25 cellular contexts compared by ENCODE assay signal in the genomic region with DNA sequence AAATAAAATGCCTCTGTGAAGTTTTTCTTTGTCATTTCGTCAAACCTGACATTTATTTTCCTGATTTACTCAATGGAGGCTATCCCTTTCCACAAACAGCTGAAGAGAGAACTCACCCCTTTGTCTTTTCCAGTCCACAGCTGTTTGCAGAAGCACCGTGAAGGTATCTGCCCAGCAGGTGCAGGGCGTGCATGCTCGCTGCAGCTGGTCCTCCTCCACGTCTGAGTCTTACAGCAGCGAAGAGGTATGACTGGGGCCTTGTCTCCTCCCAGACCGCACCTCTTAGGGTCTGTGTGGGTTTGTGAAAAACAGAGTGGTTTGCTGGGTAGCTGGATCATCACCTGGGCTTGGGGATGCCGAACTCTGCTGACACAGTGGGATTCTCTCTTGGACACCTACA. TPM values are rescaled to one million over a fixed set of nuclear protein-coding genes. Genes with fewer than 3 reads are reported as not detected.
"Had no signal": no experiment of that assay in that cellular context is flagged by ENCODE, and none has a peak within 500 bp of the region (broad histone marks: within the 10 kb centered on the region; RNA-seq: fewer than 3 reads in every experiment).

No MANE protein-coding gene starts in this region.

- H3K9me3 Mint-ChIP-seq: activated naive CD4-positive, alpha-beta T cell treated with anti-CD3 and anti-CD28 coated beads for 36 hours; activated naive CD8-positive, alpha-beta T cell treated with anti-CD3 and anti-CD28 coated beads, Interleukin-2, amount 50 U/mL, for 24 hours; activated T-helper 2 cell treated with anti-CD3 and anti-CD28 coated beads, Interferon-gamma antibody, Interleukin-2, Interleukin-4, amounts not matched to agents 10 μg/mL and 5 μg/mL and 100 μg/mL, durations not matched to agents 14 hours and 24 hours and 36 hours; natural killer cell treated with Interleukin-12 subunit alpha and Interleukin-12 subunit beta and Interleukin-15 and Interleukin-18, amount 100 ng/mL, for 72 hours; stimulated activated naive B cell treated with anti-CD40 and anti-IgM and Interleukin-4, amounts not matched to agents 10 μg/mL and 1 μg/mL and 100 μg/mL, for 72 hours had no signal

- H3K27me3 ChIP-seq: breast epithelium, uterus had no signal

- H3K4me3 ChIP-seq: breast epithelium, esophagus squamous epithelium, skin epidermis, tibial artery, uterus had no signal

- DNase-seq: activated CD4-positive, alpha-beta T cell treated with anti-CD3 and anti-CD28 coated beads, Interleukin-2, amount 50 U/mL, for 48 hours; activated CD8-positive, alpha-beta memory T cell treated with anti-CD3 and anti-CD28 coated beads, Interleukin-2, amount 10 ng/mL, durations not matched to agents 7 days and 5 days; activated naive CD4-positive, alpha-beta T cell treated with anti-CD3 and anti-CD28 coated beads for 36 hours; activated naive CD8-positive, alpha-beta T cell treated with anti-CD3 and anti-CD28 coated beads, Interleukin-2, amount 50 U/mL, for 24 hours; activated T-cell treated with anti-CD3 and anti-CD28 coated beads, Interleukin-2, amount 50 U/mL, for 1 hour; aorta; cerebellar nuclear complex; effector CD8-positive, alpha-beta T cell; esophagus squamous epithelium; mesendoderm; posterior cingulate gyrus; stimulated activated CD4-positive, alpha-beta T cell treated with anti-CD3 and anti-CD28 coated beads, Interleukin-15, amount 100 ng/mL, for 24 hours; stimulated activated CD4-positive, alpha-beta T cell treated with anti-CD3 and anti-CD28 coated beads, Interleukin-4, amount 100 ng/mL, for 1 hour; stimulated activated naive B cell treated with anti-CD40 and anti-IgM and Interleukin-4, amounts not matched to agents 10 μg/mL and 1 μg/mL and 100 μg/mL, for 72 hours; tibial artery; uterus had no signal

- H3K4me1 Mint-ChIP-seq: stimulated activated naive B cell treated with anti-CD40 and anti-IgM and Interleukin-4, amounts not matched to agents 10 μg/mL and 1 μg/mL and 100 μg/mL, for 72 hours had no signal

- H3K27ac Mint-ChIP-seq: activated CD8-positive, alpha-beta memory T cell treated with anti-CD3 and anti-CD28 coated beads, Interleukin-2, amount 10 ng/mL, durations not matched to agents 7 days and 5 days; activated naive CD4-positive, alpha-beta T cell treated with anti-CD3 and anti-CD28 coated beads for 36 hours; activated naive CD8-positive, alpha-beta T cell treated with anti-CD3 and anti-CD28 coated beads, Interleukin-2, amount 50 U/mL, for 24 hours; activated T-helper 2 cell treated with anti-CD3 and anti-CD28 coated beads, Interferon-gamma antibody, Interleukin-2, Interleukin-4, amounts not matched to agents 10 μg/mL and 5 μg/mL and 100 μg/mL, durations not matched to agents 14 hours and 24 hours and 36 hours; natural killer cell treated with Interleukin-12 subunit alpha and Interleukin-12 subunit beta and Interleukin-15 and Interleukin-18, amount 100 ng/mL, for 72 hours; stimulated activated naive B cell treated with anti-CD40 and anti-IgM and Interleukin-4, amounts not matched to agents 10 μg/mL and 1 μg/mL and 100 μg/mL, for 72 hours had no signal

- H3K36me3 Mint-ChIP-seq: activated CD8-positive, alpha-beta memory T cell treated with anti-CD3 and anti-CD28 coated beads, Interleukin-2, amount 10 ng/mL, durations not matched to agents 7 days and 5 days; natural killer cell treated with Interleukin-12 subunit alpha and Interleukin-12 subunit beta and Interleukin-15 and Interleukin-18, amount 100 ng/mL, for 72 hours had no signal

- H3K9me3 ChIP-seq: breast epithelium, esophagus squamous epithelium, tibial artery, uterus had no signal

- H3K4me1 ChIP-seq: breast epithelium, esophagus squamous epithelium, tibial artery, uterus had no signal

- H3K36me3 ChIP-seq: breast epithelium, esophagus squamous epithelium, tibial artery, uterus had no signal

- H3K27ac ChIP-seq: breast epithelium, esophagus squamous epithelium, skin epidermis, tibial artery, uterus, VCaP had no signal

- H3K4me3 Mint-ChIP-seq: activated CD8-positive, alpha-beta memory T cell treated with anti-CD3 and anti-CD28 coated beads, Interleukin-2, amount 10 ng/mL, durations not matched to agents 7 days and 5 days; activated naive CD4-positive, alpha-beta T cell treated with anti-CD3 and anti-CD28 coated beads for 36 hours; activated naive CD8-positive, alpha-beta T cell treated with anti-CD3 and anti-CD28 coated beads, Interleukin-2, amount 50 U/mL, for 24 hours; natural killer cell treated with Interleukin-12 subunit alpha and Interleukin-12 subunit beta and Interleukin-15 and Interleukin-18, amount 100 ng/mL, for 72 hours; stimulated activated naive B cell treated with anti-CD40 and anti-IgM and Interleukin-4, amounts not matched to agents 10 μg/mL and 1 μg/mL and 100 μg/mL, for 72 hours had no signal

RNA-seq across cellular contexts. Expression of a gene that starts 9.7 kb away (rescaled TPM):
- total RNA-seq: activated CD8-positive, alpha-beta memory T cell treated with anti-CD3 and anti-CD28 coated beads, Interleukin-2, amount 10 ng/mL, durations not matched to agents 7 days and 5 days; activated naive CD4-positive, alpha-beta T cell treated with anti-CD3 and anti-CD28 coated beads for 36 hours; activated T-helper 2 cell treated with anti-CD3 and anti-CD28 coated beads, Interferon-gamma antibody, Interleukin-2, Interleukin-4, amounts not matched to agents 10 μg/mL and 5 μg/mL and 100 μg/mL, durations not matched to agents 14 hours and 24 hours and 36 hours; aorta; breast epithelium; endothelial cell of umbilical vein; esophagus squamous epithelium; fibroblast of villous mesenchyme; kidney epithelial cell; lower leg skin; natural killer cell treated with Interleukin-12 subunit alpha and Interleukin-12 subunit beta and Interleukin-15 and Interleukin-18, amount 100 ng/mL, for 72 hours had no signal
